24 cellular contexts compared by ENCODE assay signal in genomic region chr2:179233626-179234430, GRCh38. TPM values are rescaled to one million over a fixed set of nuclear protein-coding genes. Genes with fewer than 3 reads are reported as not detected.
DNase-seq lines count a peak whose midpoint lies in the region; ATAC-seq, FAIRE-seq and TF ChIP-seq lines count a peak whose summit lies in the region.
"Had no signal": no experiment of that assay in that cellular context is flagged by ENCODE, and none has a peak within 500 bp of the region (broad histone marks: within the 10 kb centered on the region; RNA-seq: fewer than 3 reads in every experiment).

No MANE protein-coding gene starts in this region.

- H3K79me2 ChIP-seq in K562 (ENCODE audit: control insufficient read depth, insufficient read depth, low read length) (no peaks in the 10 kb centered on the region), trophoblast cell (ENCODE audit: control insufficient read depth, insufficient read depth, low read length, poor library complexity) (no peaks in the 10 kb centered on the region)

- TF ChIP-seq CTCF in A549 (IDR thresholded peaks at IDR 0.05) (no peak), IMR-90 (conservative IDR thresholded peaks at IDR 0.05; ENCODE audit: low read depth, low read length) (no peak), K562 (IDR thresholded peaks at IDR 0.05 in 2 of 3, conservative IDR thresholded peaks at IDR 0.05 in 1 of 3; ENCODE audit: insufficient read depth in 2 of 3, low read depth in 1 of 3, low read length in 3 of 3) (no peak)

- ATAC-seq in A549 (peak; percentile 34 to 60; a peak in 5 of 6 replicates), IMR-90 (ENCODE audit: low read depth) (no peak), K562 (no peak), SK-N-SH treated with all-trans-retinoic acid at 6 μM for 48 hours (no peak), GM18520 (IDR thresholded peaks at IDR 0.05; ENCODE audit: unreplicated experiment) (no peak)
- ATAC-seq: activated CD4-positive, alpha-beta T cell treated with anti-CD3 and anti-CD28 coated beads for 36 hours; gastrocnemius medialis had no signal

- H3K4me3 ChIP-seq in A549 (no peak overlapping the region), IMR-90 (ENCODE audit: insufficient read depth, low read depth, low read length) (no peak overlapping the region), K562 (no peak overlapping the region), trophoblast cell (ENCODE audit: low read depth, low read length) (no peak overlapping the region)
- H3K4me3 ChIP-seq: gastrocnemius medialis, HAP-1, pancreas had no signal

- H3K23ac ChIP-seq in IMR-90 (ENCODE audit: low read depth, low read length), result no peak overlapping the region
- no peak overlapping the region for H3K23ac ChIP-seq in trophoblast cell (ENCODE audit: low read length)

- no peak overlapping the region for H3K56ac ChIP-seq in IMR-90 (ENCODE audit: extremely low read depth, insufficient read depth, low read length)

- H3K18ac ChIP-seq in IMR-90 (ENCODE audit: low read depth, low read length) (no peak overlapping the region), trophoblast cell (ENCODE audit: low read length) (peak overlapping the region; percentile 54)

- H3K27ac ChIP-seq in A549, result peak overlapping the region; percentile 1 to 52; a peak in 3 of 6 replicates
- no peak overlapping the region for H3K27ac ChIP-seq in IMR-90 (ENCODE audit: insufficient read depth, low read length)
- no peak overlapping the region for H3K27ac ChIP-seq in K562 (ENCODE audit: extremely low read depth, low read depth, low read length)
- H3K27ac ChIP-seq in trophoblast cell (ENCODE audit: low read depth, low read length), result no peak overlapping the region
- H3K27ac ChIP-seq: brain microvascular endothelial cell, gastrocnemius medialis, pancreas had no signal

- FAIRE-seq in A549 (lab: Jason Lieb, UNC), result no peak
- no peak for FAIRE-seq in K562 (lab: Jason Lieb, UNC)
- FAIRE-seq: endothelial cell of umbilical vein, pancreas had no signal

- TF ChIP-seq RAD21 in A549 (conservative IDR thresholded peaks at IDR 0.05 in 1 of 2, IDR thresholded peaks at IDR 0.05 in 1 of 2) (no peak), IMR-90 (IDR thresholded peaks at IDR 0.05; ENCODE audit: low read length) (no peak), K562 (CRISPR knock-in tag; conservative IDR thresholded peaks at IDR 0.05 in 1 of 2, IDR thresholded peaks at IDR 0.05 in 1 of 2) (no peak)

- H3K79me1 ChIP-seq in IMR-90 (ENCODE audit: low read depth in 1 of 2, low read length in 2 of 2) (peaks cover 26 to 44% of the 10 kb centered on the region in 2 experiments), trophoblast cell (ENCODE audit: low read length) (no peaks in the 10 kb centered on the region)

- H4K20me1 ChIP-seq in IMR-90 (ENCODE audit: insufficient read depth, low read length) (peaks cover 5% of the 10 kb centered on the region; the same call in 1 of the 2 replicates), K562 (replicated peaks; ENCODE audit: control insufficient read depth, insufficient read depth, low read length) (no peaks in the 10 kb centered on the region)

- DNase-seq in A549 (ENCODE audit: low read depth in 1 of 2, low spot score in 1 of 2), result no peak
- no peak for DNase-seq in IMR-90
- DNase-seq in K562 (ENCODE audit: extremely low read depth in 1 of 4, low spot score in 3 of 4), result no peak
- no peak for DNase-seq in trophoblast cell
- DNase-seq in HPDE6-E6E7 (ENCODE audit: extremely low spot score), result no peak
- DNase-seq in NOMO-1 treated with dmso at 0.1 percent for 144 hours (lab: John Stamatoyannopoulos, UW; ENCODE audit: unreplicated experiment), result no peak
- DNase-seq: activated CD4-positive, alpha-beta T cell treated with anti-CD3 and anti-CD28 coated beads for 36 hours; activated T-cell treated with anti-CD3 and anti-CD28 coated beads for 4 hours; amniotic stem cell; brain microvascular endothelial cell; CD8-positive, alpha-beta memory T cell; DMS 273 treated with DMSO at 0.1 percent for 48 hours; gastrocnemius medialis; NCI-H1092; NCI-H1694 treated with DMSO at 0.1 percent for 48 hours; NCI-H2171; NCI-H524; pancreas; Right ventricle myocardium superior; stimulated activated naive CD4-positive, alpha-beta T cell treated with Interleukin-2 at 50 U/mL for 16 hours had no signal

- CTCF ChIA-PET in A549 (lab: Yijun Ruan, JAX) (interaction anchor here (1.6 kb wide), 1 partner anchor 18 kb away, joined by 3 read pairs; no protein-coding TSS in a partner anchor), IMR-90 (lab: Yijun Ruan, JAX) (no interaction called here), K562 (lab: Yijun Ruan, JAX; ENCODE audit: low intra/inter-chr PET ratio) (no interaction called here)

- no peak overlapping the region for H2AFZ ChIP-seq in IMR-90 (replicated peaks; ENCODE audit: low read length, poor library complexity)
- H2AFZ ChIP-seq in K562 (ENCODE audit: low read depth, low read length), result no peak overlapping the region
- H2AFZ ChIP-seq in trophoblast cell (ENCODE audit: insufficient read depth, low read length, poor library complexity), result no peak overlapping the region

- H2BK15ac ChIP-seq in IMR-90 (ENCODE audit: low read depth, low read length), result no peak overlapping the region

- no peak overlapping the region for H3K9ac ChIP-seq in IMR-90 (ENCODE audit: low read depth, low read length)
- no peak overlapping the region for H3K9ac ChIP-seq in K562 (ENCODE audit: insufficient read depth in 1 of 2, low read depth in 2 of 2, low read length in 2 of 2)
- no peak overlapping the region for H3K9ac ChIP-seq in trophoblast cell (ENCODE audit: low read length)

- no peak overlapping the region for H4K12ac ChIP-seq in trophoblast cell (ENCODE audit: low read depth, low read length)

- H2BK120ac ChIP-seq in IMR-90 (ENCODE audit: low read depth, low read length) (no peak overlapping the region), trophoblast cell (ENCODE audit: insufficient read depth, low read length, poor library complexity) (no peak overlapping the region)

- TF ChIP-seq POLR2A in A549 (IDR thresholded peaks at IDR 0.05; ENCODE audit: low read length), result no peak
- no peak for TF ChIP-seq POLR2A in IMR-90 (IDR thresholded peaks at IDR 0.05; ENCODE audit: low read depth, low read length)
- TF ChIP-seq POLR2A in K562 (conservative IDR thresholded peaks at IDR 0.05), result no peak

- H2BK5ac ChIP-seq in IMR-90 (ENCODE audit: low read depth, low read length, poor library complexity, severe bottlenecking) (no peak overlapping the region), trophoblast cell (ENCODE audit: low read depth, low read length, poor library complexity) (no peak overlapping the region)

- TF ChIP-seq EP300 in A549 (IDR thresholded peaks at IDR 0.05) (no peak), K562 (IDR thresholded peaks at IDR 0.05; ENCODE audit: low read length) (no peak)

- 0 out of 2 replicates have a peak, but pooled peaks cover 2% of the 10 kb centered on the region for H3K36me3 ChIP-seq in IMR-90 (ENCODE audit: control insufficient read depth, insufficient read depth, low read length)
- H3K36me3 ChIP-seq in K562 (ENCODE audit: control insufficient read depth, insufficient read depth, low read length), result no peaks in the 10 kb centered on the region
- peaks cover 2 to 3% of the 10 kb centered on the region in 2 experiments for H3K36me3 ChIP-seq in trophoblast cell (ENCODE audit: control insufficient read depth in 1 of 2, insufficient read depth in 2 of 2, low read length in 2 of 2)
- H3K36me3 ChIP-seq: brain microvascular endothelial cell, gastrocnemius medialis, HAP-1, pancreas had no signal

- peak overlapping the region; percentile 55 for H3K4me2 ChIP-seq in A549
- no peak overlapping the region for H3K4me2 ChIP-seq in IMR-90 (ENCODE audit: low read depth, low read length)
- no peak overlapping the region for H3K4me2 ChIP-seq in K562 (ENCODE audit: insufficient read depth, low read length)
- no peak overlapping the region for H3K4me2 ChIP-seq in trophoblast cell (ENCODE audit: low read length)

- H3K9me3 ChIP-seq in A549, result no peaks in the 10 kb centered on the region
- H3K9me3 ChIP-seq in IMR-90 (ENCODE audit: control insufficient read depth, insufficient read depth, low read length), result no peaks in the 10 kb centered on the region
- no peaks in the 10 kb centered on the region for H3K9me3 ChIP-seq in K562 (replicated peaks; ENCODE audit: control insufficient read depth, insufficient read depth, low read depth, low read length)
- no peaks in the 10 kb centered on the region for H3K9me3 ChIP-seq in trophoblast cell (ENCODE audit: insufficient read depth, low read depth, low read length)
- H3K9me3 ChIP-seq: gastrocnemius medialis, HAP-1 had no signal

- BruUV-seq in IMR-90 (replicated peaks; lab: Mats Ljungman, UMichigan), result no TSS peak
- no TSS peak for BruUV-seq in K562 (replicated peaks; lab: Mats Ljungman, UMichigan)

- H2AK9ac ChIP-seq in IMR-90 (replicated peaks; ENCODE audit: low read depth, low read length, poor library complexity), result no peak overlapping the region

- H4K91ac ChIP-seq in IMR-90 (ENCODE audit: insufficient read depth, low read depth, low read length) (no peak overlapping the region), trophoblast cell (ENCODE audit: low read depth, low read length) (no peak overlapping the region)

- dilution Hi-C loops in IMR-90 (cut with HindIII; ENCODE audit: low sequenced_read_pairs, unreplicated experiment), result no loop called here

- no peak overlapping the region for H4K5ac ChIP-seq in IMR-90 (ENCODE audit: low read depth, low read length)

- H3K14ac ChIP-seq in IMR-90 (replicated peaks; ENCODE audit: low read depth, low read length), result no peak overlapping the region
- no peak overlapping the region for H3K14ac ChIP-seq in trophoblast cell (ENCODE audit: low read length)

- POLR2A ChIA-PET in A549 (lab: Yijun Ruan, JAX), result no interaction called here
- POLR2A ChIA-PET in IMR-90 (lab: Charles Lee; ENCODE audit: unreplicated experiment), result no interaction called here
- POLR2A ChIA-PET in K562 (lab: Yijun Ruan, JAX), result no interaction called here

- intact Hi-C loops in IMR-90 (cut with micrococcal nuclease) (no loop called here), K562 (cut with micrococcal nuclease) (no loop called here)

- WGBS in A549 (ENCODE audit: missing lambda C conversion rate), result 94% methylated on average over 4 of the region's 4 CpGs
- WGBS in IMR-90 (ENCODE audit: extremely low coverage in 2 of 2, insufficient read length in 1 of 2), 2 experiments, result 100% methylated on average over 2 of the region's 4 CpGs; no CpG with 5 or more reads in 1 of the 2 experiments
- 7% methylated on average over 4 of the region's 4 CpGs for WGBS in K562 (ENCODE audit: insufficient coverage, low coverage, missing lambda C conversion rate)
- no CpG with 5 or more reads among the region's 4 CpGs for WGBS in trophoblast cell (ENCODE audit: extremely low coverage, insufficient coverage, insufficient read length)

- H4K8ac ChIP-seq in IMR-90 (ENCODE audit: low read depth in 2 of 2, low read length in 2 of 2), result no peak overlapping the region
- H4K8ac ChIP-seq in trophoblast cell (ENCODE audit: low read depth, low read length), result no peak overlapping the region

- H3K4me1 ChIP-seq in A549 (peaks cover 23% of the 10 kb centered on the region), IMR-90 (ENCODE audit: control insufficient read depth, insufficient read depth, low read length) (no peaks in the 10 kb centered on the region), K562 (replicated peaks in 1 of 2; ENCODE audit: control insufficient read depth in 2 of 2, insufficient read depth in 2 of 2, low read length in 2 of 2) (no peaks in the 10 kb centered on the region), trophoblast cell (ENCODE audit: control insufficient read depth in 1 of 2, insufficient read depth in 2 of 2, low read length in 2 of 2) (no peaks in the 10 kb centered on the region)
- H3K4me1 ChIP-seq: HAP-1 had no signal

- no peak overlapping the region for H2AK5ac ChIP-seq in IMR-90 (ENCODE audit: low read depth, low read length)
- no peak overlapping the region for H2AK5ac ChIP-seq in trophoblast cell (ENCODE audit: low read length)

- H3K4ac ChIP-seq in IMR-90 (ENCODE audit: low read depth, low read length) (no peak overlapping the region), trophoblast cell (ENCODE audit: low read depth, low read length) (no peak overlapping the region)

- H3K9me1 ChIP-seq in IMR-90 (ENCODE audit: insufficient read depth, low read length) (peaks cover 5% of the 10 kb centered on the region), K562 (ENCODE audit: control insufficient read depth, insufficient read depth, low read length) (no peaks in the 10 kb centered on the region)

- H3K27me3 ChIP-seq in IMR-90 (ENCODE audit: control insufficient read depth, insufficient read depth, low read length) (no peaks in the 10 kb centered on the region), K562 (ENCODE audit: control insufficient read depth in 2 of 2, insufficient read depth in 2 of 2, low read length in 2 of 2) (no peaks in the 10 kb centered on the region), trophoblast cell (ENCODE audit: insufficient read depth, low read length) (no peaks in the 10 kb centered on the region)
- H3K27me3 ChIP-seq: brain microvascular endothelial cell, gastrocnemius medialis, pancreas had no signal

- H2BK20ac ChIP-seq in IMR-90 (ENCODE audit: low read depth, low read length), result no peak overlapping the region; the same call in 1 of the 2 replicates

- no peak overlapping the region for H2BK12ac ChIP-seq in trophoblast cell (ENCODE audit: low read length)

- in situ Hi-C loops in IMR-90 (cut with MboI; ENCODE audit: low sequenced_read_pairs) (no loop called here), K562 (cut with MboI) (no loop called here)

RNA-seq across cellular contexts. Expression of gene SESTD1, which starts 30.8 kb away (rescaled TPM):
- polyA plus RNA-seq in A549 (2011; rRNA removed) (26.0 and 39.3 TPM in 2 replicates), A549 (2017; fragmentation: RNase III; extraction: RNeasy Plus Mini Kit Qiagen cat#74134 plus additional on column Dnase treatment) (12.6 to 16.3 TPM (median 12.8 TPM) in 3 replicates), IMR-90 (2012; rRNA removed) (8.4 and 11.9 TPM in 2 replicates), K562 (2011; rRNA removed) (2.1 and 5.6 TPM in 2 replicates), K562 (2014; fragmentation: Illumina TruSeq; extraction: Trizol) (2.4 and 2.6 TPM in 2 replicates), K562 (2014; fragmentation: Nextera tagmentation; extraction: Ambion mirVana) (under 1 TPM; 0.32 to 0.87 TPM), K562 (2014; rRNA removed) (1.4 and 2.1 TPM in 2 replicates)
- 5.7 and 6.4 TPM in 2 replicates for polyA plus RNA-seq in A549 (2012; cell fraction: cytosol; rRNA removed)
- 2.7 and 5.7 TPM in 2 replicates for polyA plus RNA-seq in A549 (2012; cell fraction: nucleus; rRNA removed)
- polyA minus RNA-seq in A549 (2011; rRNA and poly(A)+ RNA removed), result 17.4 and 18.7 TPM in 2 replicates
- total RNA-seq in IMR-90 (2012; rRNA removed) (11.1 and 12.7 TPM in 2 replicates), K562 (2014; rRNA removed) (0.86 and 1.3 TPM in 2 replicates), K562 (2014; rRNA removed; fragmentation: Illumina TruSeq; extraction: Trizol) (2.6 and 3.1 TPM in 2 replicates), K562 (2015; rRNA removed; fragmentation: Illumina TruSeq; extraction: Trizol) (1.1 and 1.3 TPM in 2 replicates), K562 (2021) (3.1 and 3.9 TPM in 2 replicates)
- 4.1 and 7.3 TPM in 2 replicates for polyA plus RNA-seq in IMR-90 (2012; cell fraction: cytosol; rRNA removed)
- polyA plus RNA-seq in IMR-90 (2012; cell fraction: nucleus; rRNA removed; ENCODE audit: low replicate concordance), result 3.4 and 12.1 TPM in 2 replicates
- 10.2 and 14.7 TPM in 2 replicates for total RNA-seq in K562 (2011; cell fraction: chromatin; rRNA removed; ENCODE audit: low replicate concordance)
- 1.2 and 2.2 TPM in 2 replicates for total RNA-seq in K562 (2011; cell fraction: nucleolus; rRNA removed)
- total RNA-seq in K562 (2011; cell fraction: nucleoplasm; rRNA removed), result 1.6 and 2.5 TPM in 2 replicates
- 0.60 and 1.6 TPM in 2 replicates for polyA plus RNA-seq in K562 (2011; cell fraction: cytosol; rRNA removed)
- 1.8 and 3.3 TPM in 2 replicates for polyA plus RNA-seq in K562 (2011; cell fraction: nucleus; rRNA removed)
- 1.8 and 3.1 TPM in 2 replicates for polyA plus RNA-seq in K562 (2012)
- 5.6 and 12.8 TPM in 2 replicates for polyA minus RNA-seq in K562 (2011; rRNA and poly(A)+ RNA removed)
- 1.6 and 3.6 TPM in 2 replicates for polyA minus RNA-seq in K562 (2011; cell fraction: cytosol; rRNA and poly(A)+ RNA removed)
- 2.4 and 2.8 TPM in 2 replicates for polyA minus RNA-seq in K562 (2011; cell fraction: nucleus; rRNA and poly(A)+ RNA removed)
- polyA plus RNA-seq in trophoblast cell (2013), result 84.1 and 90.7 TPM in 2 replicates

Comparison
In these comparisons a context has a peak if more than half of its experiments do, and no peak if none do; other contexts are left out.
1. ATAC-seq: peak in A549 (2 of 2); none in IMR-90 (single experiment), K562 (single experiment), SK-N-SH treated with all-trans-retinoic acid at 6 μM for 48 hours (single experiment) and GM18520 (single experiment).
2. H3K27ac ChIP-seq: peak in A549 (2 of 2); none in IMR-90 (single experiment), K562 (single experiment) and trophoblast cell (single experiment).
3. Of the 35 proteins assayed by ChIP-seq in both K562 and A549: peak only in K562: none; only in A549: MAFK; in both: none; in neither: 34.